14 cellular contexts compared by ENCODE assay signal in genomic region chr2:130451823-130452222, GRCh38. TPM values are rescaled to one million over a fixed set of nuclear protein-coding genes. Genes with fewer than 3 reads are reported as not detected.
"Had no signal": no experiment of that assay in that cellular context is flagged by ENCODE, and none has a peak within 500 bp of the region (broad histone marks: within the 10 kb centered on the region; RNA-seq: fewer than 3 reads in every experiment).

No MANE protein-coding gene starts in this region.

RNA-seq across cellular contexts. Expression of gene POTEI, which starts 57.3 kb away (rescaled TPM):
- total RNA-seq: activated B cell treated with CpG ODN at 0.5 μM for 24 hours; activated CD4-positive, alpha-beta memory T cell treated with anti-CD3 and anti-CD28 coated beads for 36 hours; activated CD4-positive, alpha-beta T cell treated with anti-CD3 and anti-CD28 coated beads, Interleukin-2, amount 10 ng/mL, durations not matched to agents 24 days and 14 days; activated CD8-positive, alpha-beta memory T cell treated with anti-CD3 and anti-CD28 coated beads for 36 hours; activated CD8-positive, alpha-beta T cell treated with anti-CD3 and anti-CD28 coated beads for 36 hours; activated naive CD4-positive, alpha-beta T cell treated with anti-CD3 and anti-CD28 coated beads for 36 hours; activated naive CD4-positive, alpha-beta T cell treated with anti-CD3 and anti-CD28 coated beads, Interleukin-2, amount 50 U/mL, for 72 hours; activated naive CD8-positive, alpha-beta T cell treated with anti-CD3 and anti-CD28 coated beads for 36 hours; activated T-cell treated with anti-CD3 and anti-CD28 coated beads, Interleukin-2, amount 50 U/mL, for 4 hours; activated T-cell treated with anti-CD3 and anti-CD28 coated beads, Interleukin-2, amount 50 U/mL, for 72 hours; activated T-helper 1 cell treated with anti-CD3 and anti-CD28 coated beads, Interleukin-12 subunit alpha, Interleukin-12 subunit beta, Interleukin-2, Interleukin-4 antibody, amounts not matched to agents 30 ng/mL and 10 ng/mL and 1 ng/mL, durations not matched to agents 14 hours and 24 hours and 36 hours; activated T-helper 17 cell treated with anti-CD3 and anti-CD28 coated beads, Interleukin-2, amount 50 U/mL, for 72 hours; cardiac septum had no signal
- polyA plus RNA-seq: aorta had no signal
